ENCODE assay signal across 25 cellular contexts in the genomic region with DNA sequence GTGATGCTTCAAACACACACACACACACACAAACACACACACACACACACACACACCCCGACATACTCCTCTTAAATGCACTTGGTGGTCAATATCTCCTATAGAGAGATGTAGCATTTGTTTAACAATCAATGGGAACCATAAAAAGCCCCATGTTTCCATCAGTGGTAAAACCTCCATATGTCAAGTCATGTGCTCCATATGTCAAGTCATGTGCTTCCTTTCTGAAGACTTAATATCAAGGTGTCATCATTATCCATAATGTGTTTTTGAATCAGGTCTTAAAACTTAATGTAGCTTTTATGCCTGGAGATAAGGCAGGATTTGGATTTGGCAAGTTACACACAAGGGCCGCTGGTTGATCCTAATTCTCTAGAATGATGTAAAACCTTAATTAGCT. TPM values are rescaled to one million over a fixed set of nuclear protein-coding genes. Genes with fewer than 3 reads are reported as not detected.
DNase-seq lines count a peak whose midpoint lies in the region; ATAC-seq, FAIRE-seq and TF ChIP-seq lines count a peak whose summit lies in the region.
"Had no signal": no experiment of that assay in that cellular context is flagged by ENCODE, and none has a peak within 500 bp of the region (broad histone marks: within the 10 kb centered on the region; RNA-seq: fewer than 3 reads in every experiment).

No MANE protein-coding gene starts in this region.

- H4K5ac ChIP-seq in mesendoderm (ENCODE audit: low read length): no peak overlapping the region

- H3K36me3 ChIP-seq in HepG2 (replicated peaks in 1 of 2; ENCODE audit: control insufficient read depth in 1 of 2, insufficient read depth in 2 of 2, low read length in 2 of 2): no peaks in the 10 kb centered on the region
- no peaks in the 10 kb centered on the region for H3K36me3 ChIP-seq in right lobe of liver
- no peaks in the 10 kb centered on the region for H3K36me3 ChIP-seq in astrocyte (ENCODE audit: insufficient read depth, low read length)
- no peaks in the 10 kb centered on the region for H3K36me3 ChIP-seq in mesendoderm (ENCODE audit: control insufficient read depth, insufficient read depth, low read length)
- H3K36me3 ChIP-seq: HAP-1 had no signal

- H3K4me3 ChIP-seq in HepG2 (replicated peaks in 1 of 3; ENCODE audit: insufficient read depth in 1 of 3, low read depth in 2 of 3, low read length in 3 of 3) (no peak overlapping the region), right lobe of liver (no peak overlapping the region), astrocyte (ENCODE audit: insufficient read depth, low read depth, low read length) (no peak overlapping the region), mesendoderm (ENCODE audit: low read length) (no peak overlapping the region)
- H3K4me3 ChIP-seq: A549, GM23338, HAP-1 had no signal

- H3K27ac Mint-ChIP-seq in astrocyte (ENCODE audit: unreplicated experiment): peak overlapping the region; percentile 26
- H3K27ac Mint-ChIP-seq: CD4-positive, alpha-beta memory T cell; GM23338; HFFc6 had no signal

- intact Hi-C loops in HepG2 (cut with micrococcal nuclease; ENCODE audit: unreplicated experiment): no loop called here
- intact Hi-C loops in right lobe of liver (cut with DNase I): no loop called here

- no peak overlapping the region for H3K23ac ChIP-seq in mesendoderm (ENCODE audit: low read length)

- TF ChIP-seq CTCF in HepG2 (CRISPR knock-in tag; IDR thresholded peaks at IDR 0.05) (no peak), right lobe of liver (IDR thresholded peaks at IDR 0.05) (no peak), astrocyte (IDR thresholded peaks at IDR 0.05; ENCODE audit: insufficient read depth, low read depth, low read length) (no peak)

- H3K56ac ChIP-seq in mesendoderm (ENCODE audit: low read length): no peak overlapping the region

- H3K27ac ChIP-seq in HepG2 (ENCODE audit: extremely low read length, insufficient read depth, low read length) (no peak overlapping the region), right lobe of liver (no peak overlapping the region), astrocyte (ENCODE audit: low read depth, low read length) (no peak overlapping the region), mesendoderm (ENCODE audit: low read depth, low read length) (no peak overlapping the region)
- H3K27ac ChIP-seq: A549 had no signal

- no peak overlapping the region for H2BK5ac ChIP-seq in mesendoderm (ENCODE audit: low read length)

- peaks cover 27% of the 10 kb centered on the region for H3K27me3 Mint-ChIP-seq in astrocyte (ENCODE audit: low read depth, unreplicated experiment)

- H3K79me2 ChIP-seq in HepG2 (ENCODE audit: insufficient read depth, low read length) (no peaks in the 10 kb centered on the region), astrocyte (ENCODE audit: insufficient read depth, low read length) (no peaks in the 10 kb centered on the region), mesendoderm (ENCODE audit: control insufficient read depth, insufficient read depth, low read length) (no peaks in the 10 kb centered on the region)

- H3K9me3 ChIP-seq in HepG2 (ENCODE audit: low read length): no peaks in the 10 kb centered on the region
- H3K9me3 ChIP-seq in right lobe of liver: no peaks in the 10 kb centered on the region
- no peaks in the 10 kb centered on the region for H3K9me3 ChIP-seq in astrocyte (ENCODE audit: insufficient read depth, low read depth, low read length)
- H3K9me3 ChIP-seq: A549, HAP-1 had no signal

- H3K18ac ChIP-seq in mesendoderm (ENCODE audit: low read length): no peak overlapping the region

- H3K4me1 Mint-ChIP-seq in astrocyte (ENCODE audit: low read depth, unreplicated experiment): peaks cover 35% of the 10 kb centered on the region
- H3K4me1 Mint-ChIP-seq: CD4-positive, alpha-beta memory T cell had no signal

- H3K4me1 ChIP-seq in HepG2 (ENCODE audit: insufficient read depth, low read length) (no peaks in the 10 kb centered on the region), right lobe of liver (no peaks in the 10 kb centered on the region), astrocyte (ENCODE audit: insufficient read depth, low read length) (no peaks in the 10 kb centered on the region), mesendoderm (ENCODE audit: control insufficient read depth, low read depth, low read length) (no peaks in the 10 kb centered on the region)
- H3K4me1 ChIP-seq: A549, HAP-1 had no signal

- no peak overlapping the region for H2AFZ ChIP-seq in HepG2 (ENCODE audit: low read length)
- no peak overlapping the region for H2AFZ ChIP-seq in astrocyte (ENCODE audit: low read depth, low read length)
- H2AFZ ChIP-seq: GM23338 had no signal

- DNase-seq in HepG2 (ENCODE audit: low spot score) (no peak), right lobe of liver (no peak), NCI-H82 (lab: John Stamatoyannopoulos, UW) (peak; percentile 87), astrocyte (ENCODE audit: low read depth) (no peak), urothelium cell line (ENCODE audit: low spot score) (no peak), mesendoderm (no peak)
- DNase-seq: 8988T; C1 segment of cervical spinal cord; Calu3; CD4-positive, alpha-beta memory T cell; COR-L47; DMS53; DMS79 treated with DMSO at 0.1 percent for 48 hours; GF-D8; HFFc6 had no signal

- TF ChIP-seq RAD21 in HepG2 (CRISPR knock-in tag; IDR thresholded peaks at IDR 0.05): no peak

- POLR2A ChIA-PET in HepG2 (lab: Yijun Ruan, JAX): no interaction called here

- H3K79me1 ChIP-seq in mesendoderm (ENCODE audit: low read length): no peaks in the 10 kb centered on the region

- TF ChIP-seq POLR2A in HepG2 (IDR thresholded peaks at IDR 0.05; ENCODE audit: insufficient read depth in 1 of 2, low read depth in 2 of 2, low read length in 2 of 2) (no peak), right lobe of liver (IDR thresholded peaks at IDR 0.05) (no peak)

- H3K9ac ChIP-seq in HepG2 (ENCODE audit: insufficient read depth, low read depth, low read length): no peak overlapping the region
- H3K9ac ChIP-seq in astrocyte (ENCODE audit: low read length): no peak overlapping the region
- H3K9ac ChIP-seq in mesendoderm (ENCODE audit: low read length): no peak overlapping the region

- no peak overlapping the region for H2AK5ac ChIP-seq in mesendoderm (ENCODE audit: low read length)

- H2BK120ac ChIP-seq in mesendoderm (ENCODE audit: low read depth, low read length): no peak overlapping the region

- H3K27me3 ChIP-seq in HepG2 (ENCODE audit: control insufficient read depth in 1 of 2, insufficient read depth in 2 of 2, low read length in 2 of 2): peaks cover 2 to 6% of the 10 kb centered on the region in 2 experiments; a peak in 3 of 5 replicates
- no peaks in the 10 kb centered on the region for H3K27me3 ChIP-seq in right lobe of liver
- H3K27me3 ChIP-seq in astrocyte (ENCODE audit: insufficient read depth, low read length): no peaks in the 10 kb centered on the region
- no peaks in the 10 kb centered on the region for H3K27me3 ChIP-seq in mesendoderm (ENCODE audit: insufficient read depth, low read length, poor library complexity)

- in situ Hi-C loops in HepG2 (cut with HindIII; ENCODE audit: extremely low pct_ligation_motif_present, low pct_unique_long_range_greater_than_20kb): no loop called here

- no peak overlapping the region for H3K4ac ChIP-seq in mesendoderm (ENCODE audit: low read depth, low read length)

- BruUV-seq in HepG2 (replicated peaks; lab: Mats Ljungman, UMichigan): no TSS peak

- H3K4me3 Mint-ChIP-seq in astrocyte (ENCODE audit: unreplicated experiment): no peak overlapping the region
- H3K4me3 Mint-ChIP-seq: CD4-positive, alpha-beta memory T cell; GM23338; HFFc6 had no signal

- no peak overlapping the region for H4K8ac ChIP-seq in mesendoderm (ENCODE audit: low read depth, low read length)

- CTCF ChIA-PET in HepG2 (lab: Yijun Ruan, JAX; ENCODE audit: low intra/inter-chr PET ratio, low total read pairs): no interaction called here

- TF ChIP-seq EP300 in HepG2 (IDR thresholded peaks at IDR 0.05; ENCODE audit: low read depth in 2 of 2, low read length in 2 of 2) (no peak), HepG2 (CRISPR knock-in tag; IDR thresholded peaks at IDR 0.05; ENCODE audit: borderline replicate concordance) (no peak)

- ATAC-seq in HepG2 (no peak), right lobe of liver (no peak), HG02798 (IDR thresholded peaks at IDR 0.05; ENCODE audit: poor library complexity, unreplicated experiment) (no peak), HG03439 (IDR thresholded peaks at IDR 0.05; ENCODE audit: unreplicated experiment) (no peak)
- ATAC-seq: A549 had no signal

- H3K4me2 ChIP-seq in HepG2 (ENCODE audit: low read depth, low read length): no peak overlapping the region
- no peak overlapping the region for H3K4me2 ChIP-seq in astrocyte (ENCODE audit: low read length)
- no peak overlapping the region for H3K4me2 ChIP-seq in mesendoderm (ENCODE audit: low read length)
- H3K4me2 ChIP-seq: A549, GM23338 had no signal

- H4K20me1 ChIP-seq in HepG2 (ENCODE audit: insufficient read depth, low read length) (no peaks in the 10 kb centered on the region), astrocyte (ENCODE audit: insufficient read depth, low read length) (no peaks in the 10 kb centered on the region)

- no peak for FAIRE-seq in HepG2 (lab: Jason Lieb, UNC)
- FAIRE-seq in astrocyte (lab: Jason Lieb, UNC): no peak
- FAIRE-seq in urothelium cell line (lab: Jason Lieb, UNC): peak; percentile 32
- FAIRE-seq: A549, GM12891, GM18507, H54 had no signal

- WGBS in HepG2 (ENCODE audit: low lambda C conversion rate): 0% methylated on average over 2 of the region's 2 CpGs
- whole genome bisulfite sequencing in right lobe of liver (ENCODE audit: insufficient coverage, low coverage, low lambda C conversion rate, missing lambda C conversion rate): 64% methylated on average over 2 of the region's 2 CpGs
- WGBS in mesendoderm (ENCODE audit: extremely low coverage, insufficient coverage, low lambda C conversion rate): no CpG with 5 or more reads among the region's 2 CpGs

- H3K36me3 Mint-ChIP-seq in astrocyte (ENCODE audit: low read depth, unreplicated experiment): no peaks in the 10 kb centered on the region
- H3K36me3 Mint-ChIP-seq: CD4-positive, alpha-beta memory T cell had no signal

- peaks cover 2% of the 10 kb centered on the region for H3K9me3 Mint-ChIP-seq in astrocyte (ENCODE audit: unreplicated experiment)
- H3K9me3 Mint-ChIP-seq: GM23338 had no signal

- H2BK15ac ChIP-seq in mesendoderm (replicated peaks; ENCODE audit: low read depth): no peak overlapping the region

RNA-seq across cellular contexts. Expression of a gene that starts 26.6 kb away (rescaled TPM):
- total RNA-seq in HepG2 (2016; rRNA removed; fragmentation: Illumina TruSeq; extraction: Trizol): not detected in 2 replicates
- not detected in 2 replicates for total RNA-seq in HepG2 (2016; cell fraction: cytosol; rRNA removed; fragmentation: Illumina TruSeq; extraction: Trizol; ENCODE audit: low read depth)
- not detected in 2 replicates for total RNA-seq in HepG2 (2016; cell fraction: insoluble cytoplasmic fraction; rRNA removed; fragmentation: Illumina TruSeq; extraction: Trizol)
- not detected in 2 replicates for total RNA-seq in HepG2 (2016; cell fraction: membrane; rRNA removed; fragmentation: Illumina TruSeq; extraction: Trizol)
- not detected in 2 replicates for total RNA-seq in HepG2 (2016; cell fraction: nucleus; rRNA removed; fragmentation: Illumina TruSeq; extraction: Trizol)
- not detected in 2 replicates for polyA plus RNA-seq in HepG2 (2011; rRNA removed)
- polyA plus RNA-seq in HepG2 (2011; cell fraction: cytosol; rRNA removed): not detected in 2 replicates
- not detected in 2 replicates for polyA plus RNA-seq in HepG2 (2011; cell fraction: nucleus; rRNA removed)
- not detected in 2 replicates for polyA plus RNA-seq in HepG2 (2012)
- not detected in 2 replicates for polyA plus RNA-seq in HepG2 (2016; cell fraction: cytosol; fragmentation: Illumina TruSeq; extraction: Trizol; ENCODE audit: low read depth)
- not detected in 2 replicates for polyA plus RNA-seq in HepG2 (2016; cell fraction: insoluble cytoplasmic fraction; fragmentation: Illumina TruSeq; extraction: Trizol; ENCODE audit: low read depth)
- polyA plus RNA-seq in HepG2 (2016; cell fraction: membrane; fragmentation: Illumina TruSeq; extraction: Trizol; ENCODE audit: low read depth): not detected in 2 replicates
- polyA plus RNA-seq in HepG2 (2016; cell fraction: nucleus; fragmentation: Illumina TruSeq; extraction: Trizol; ENCODE audit: insufficient read depth, low read depth): not detected in 2 replicates
- not detected in 2 replicates for polyA minus RNA-seq in HepG2 (2011; rRNA and poly(A)+ RNA removed; ENCODE audit: low replicate concordance)
- polyA minus RNA-seq in HepG2 (2011; cell fraction: cytosol; rRNA and poly(A)+ RNA removed): not detected in 2 replicates
- not detected in 2 replicates for polyA minus RNA-seq in HepG2 (2011; cell fraction: nucleus; rRNA and poly(A)+ RNA removed)
- total RNA-seq in right lobe of liver: under 1 TPM in 2 of 6 experiments, not detected in 4; 0.04 to 0.06 TPM
- total RNA-seq in astrocyte: 0.16 and 0.46 TPM in 2 replicates
- polyA plus RNA-seq in mesendoderm (2013, experiment 1 of 2): 0.38 TPM
- polyA plus RNA-seq in mesendoderm (2013, experiment 2 of 2): 0.41 TPM
- total RNA-seq: Calu3; CD4-positive, alpha-beta memory T cell; G401; HFFc6 had no signal
- polyA plus RNA-seq: A549, BJ, GM23338 had no signal
